In genomic region chr3:188185717-188186236, GRCh38 we compare ENCODE assay signal across 8 cellular contexts. TPM values are rescaled to one million over a fixed set of nuclear protein-coding genes. Genes with fewer than 3 reads are reported as not detected.
DNase-seq lines count a peak whose midpoint lies in the region; ATAC-seq and TF ChIP-seq lines count a peak whose summit lies in the region.

No MANE protein-coding gene starts in this region.

- H3K27ac ChIP-seq in transverse colon (peak overlapping the region; percentile 82 to 96 (median 86)), GM23248 (no peak overlapping the region)

- H3K4me3 ChIP-seq in transverse colon, result peak overlapping the region in 1 of 4 donors; percentile 16
- H3K4me3 ChIP-seq in GM23248, result no peak overlapping the region

- peak; percentile 32 to 41 for ATAC-seq in activated T-cell treated with anti-CD3 and anti-CD28 coated beads, Interleukin-2, amount 50 U/mL, for 4 hours
- ATAC-seq in activated T-helper 17 cell treated with anti-CD3 and anti-CD28 coated beads, Interleukin-2, amount 50 U/mL, for 72 hours (replicated peaks), result no peak
- ATAC-seq in GM21576 (IDR thresholded peaks at IDR 0.05; ENCODE audit: unreplicated experiment), result no peak

- TF ChIP-seq CTCF in transverse colon (IDR thresholded peaks at IDR 0.05), result no peak

- no peaks in the 10 kb centered on the region for H3K27me3 ChIP-seq in transverse colon
- no peaks in the 10 kb centered on the region for H3K27me3 ChIP-seq in GM23248 (replicated peaks; ENCODE audit: insufficient read depth)

- H3K9ac ChIP-seq in GM23248, result no peak overlapping the region

- H3K79me2 ChIP-seq in GM23248 (ENCODE audit: insufficient read depth), result peaks cover 100% of the 10 kb centered on the region

- H3K9me3 ChIP-seq in transverse colon (no peaks in the 10 kb centered on the region), GM23248 (ENCODE audit: low read depth) (no peaks in the 10 kb centered on the region)

- peak overlapping the region; percentile 10 for H3K27ac Mint-ChIP-seq in activated T-helper 17 cell treated with anti-CD3 and anti-CD28 coated beads, Interleukin-2, amount 50 U/mL, for 72 hours

- H3K4me1 Mint-ChIP-seq in activated T-cell treated with anti-CD3 and anti-CD28 coated beads, Interleukin-2, amount 50 U/mL, for 4 hours (ENCODE audit: low read depth), result peaks cover 39% of the 10 kb centered on the region
- peaks cover 25% of the 10 kb centered on the region for H3K4me1 Mint-ChIP-seq in activated T-helper 17 cell treated with anti-CD3 and anti-CD28 coated beads, Interleukin-2, amount 50 U/mL, for 72 hours

- no peak for TF ChIP-seq POLR2A in transverse colon (IDR thresholded peaks at IDR 0.05)

- peaks cover 25 to 72% (median 47%) of the 10 kb centered on the region in 4 donors for H3K4me1 ChIP-seq in transverse colon
- H3K4me1 ChIP-seq in GM23248 (ENCODE audit: insufficient read depth), result no peaks in the 10 kb centered on the region

- TF ChIP-seq EP300 in transverse colon (IDR thresholded peaks at IDR 0.05; ENCODE audit: low read depth), result no peak

- WGBS in transverse colon (ENCODE audit: low coverage in 1 of 2), 2 donors, result 31 to 39% methylated on average over 3 to 7 of the region's 7 CpGs
- 87 to 94% methylated on average over 7 of the region's 7 CpGs for WGBS in GM23248 (ENCODE audit: low coverage in 1 of 2, low lambda C conversion rate in 2 of 2, missing lambda C conversion rate in 2 of 2), 2 experiments

- no peaks in the 10 kb centered on the region for H3K27me3 Mint-ChIP-seq in activated T-cell treated with anti-CD3 and anti-CD28 coated beads, Interleukin-2, amount 50 U/mL, for 4 hours (ENCODE audit: low read depth)
- no peaks in the 10 kb centered on the region for H3K27me3 Mint-ChIP-seq in activated T-helper 17 cell treated with anti-CD3 and anti-CD28 coated beads, Interleukin-2, amount 50 U/mL, for 72 hours

- no peak for DNase-seq in activated T-cell treated with anti-CD3 and anti-CD28 coated beads, Interleukin-2, amount 50 U/mL, for 4 hours
- no peak for DNase-seq in activated T-cell treated with anti-CD3 and anti-CD28 coated beads, Interleukin-2, amount 50 U/mL, for 48 hours
- DNase-seq in kidney tubule cell (ENCODE audit: low spot score), result peak; percentile 56
- DNase-seq in transverse colon, result peak; percentile 62
- no peak for DNase-seq in SK-N-DZ (ENCODE audit: low spot score)
- no peak for DNase-seq in GM23248

- no peak overlapping the region for H2AFZ ChIP-seq in GM23248

- H3K36me3 ChIP-seq in transverse colon, result no peaks in the 10 kb centered on the region
- H3K36me3 ChIP-seq in GM23248 (ENCODE audit: low read depth), result no peaks in the 10 kb centered on the region

- no peaks in the 10 kb centered on the region for H3K9me2 ChIP-seq in GM23248 (ENCODE audit: insufficient read depth)

- no peak overlapping the region for H3K4me2 ChIP-seq in GM23248 (ENCODE audit: unreplicated experiment)

- no peaks in the 10 kb centered on the region for H3K9me3 Mint-ChIP-seq in activated T-cell treated with anti-CD3 and anti-CD28 coated beads, Interleukin-2, amount 50 U/mL, for 4 hours
- no peaks in the 10 kb centered on the region for H3K9me3 Mint-ChIP-seq in activated T-helper 17 cell treated with anti-CD3 and anti-CD28 coated beads, Interleukin-2, amount 50 U/mL, for 72 hours

- no peak overlapping the region for H3K4me3 Mint-ChIP-seq in activated T-cell treated with anti-CD3 and anti-CD28 coated beads, Interleukin-2, amount 50 U/mL, for 4 hours
- no peak overlapping the region for H3K4me3 Mint-ChIP-seq in activated T-helper 17 cell treated with anti-CD3 and anti-CD28 coated beads, Interleukin-2, amount 50 U/mL, for 72 hours

- intact Hi-C loops in transverse colon (cut with DNase I; ENCODE audit: low total_unique reads), result no loop called here

- peaks cover 7% of the 10 kb centered on the region; the same call in 1 of the 2 replicates for H4K20me1 ChIP-seq in GM23248 (ENCODE audit: insufficient read depth)

- 0 out of 2 replicates have a peak, but pooled peaks cover 8% of the 10 kb centered on the region for H3F3A ChIP-seq in GM23248 (ENCODE audit: insufficient read depth)

- H3K36me3 Mint-ChIP-seq in activated T-cell treated with anti-CD3 and anti-CD28 coated beads, Interleukin-2, amount 50 U/mL, for 4 hours (ENCODE audit: insufficient read depth), result peaks cover 4% of the 10 kb centered on the region
- H3K36me3 Mint-ChIP-seq in activated T-helper 17 cell treated with anti-CD3 and anti-CD28 coated beads, Interleukin-2, amount 50 U/mL, for 72 hours (ENCODE audit: low read depth), result peaks cover 14% of the 10 kb centered on the region

- in situ Hi-C loops in transverse colon (cut with MboI; ENCODE audit: low pct_ligation_motif_present in 1 of 4, low pct_unique_long_range_greater_than_20kb in 1 of 4, low sequenced_read_pairs in 3 of 4), result no loop called here
- in situ Hi-C loops in GM23248 (cut with MboI), result no loop called here

RNA-seq across cellular contexts. Expression of gene LPP, which starts 31.8 kb away (rescaled TPM):
- total RNA-seq in activated T-cell treated with anti-CD3 and anti-CD28 coated beads, Interleukin-2, amount 50 U/mL, for 4 hours, result 10 to 100 TPM; 15.5 to 19.2 (median 16.5) TPM
- total RNA-seq in activated T-helper 17 cell treated with anti-CD3 and anti-CD28 coated beads, Interleukin-2, amount 50 U/mL, for 72 hours, result 10 to 100 TPM; 46.6 to 92.4 TPM
- 100 to 1,000 TPM; 207 to 592 (median 406) TPM for total RNA-seq in transverse colon
- 2.2 and 3.2 TPM in 2 replicates for polyA plus RNA-seq in SK-N-DZ (2014; cell fraction: cytosol; rRNA removed)
- polyA plus RNA-seq in SK-N-DZ (2014; cell fraction: nucleus; rRNA removed), result 1.9 and 2.6 TPM in 2 replicates
- 42.8 and 47.8 TPM in 2 replicates for total RNA-seq in GM23248 (2014; rRNA removed; shearing (Covaris generic))
- 53.0 and 61.7 TPM in 2 replicates for polyA plus RNA-seq in GM23248 (2016; fragmentation: Nextera tagmentation; extraction: Ambion mirVana)

Comparison
In these comparisons a context has a peak if more than half of its experiments do, and no peak if none do; other contexts are left out.
1. ATAC-seq: peak in activated T-cell treated with anti-CD3 and anti-CD28 coated beads, Interleukin-2, amount 50 U/mL, for 4 hours (2 of 2); none in activated T-helper 17 cell treated with anti-CD3 and anti-CD28 coated beads, Interleukin-2, amount 50 U/mL, for 72 hours (single experiment) and GM21576 (single experiment).
2. DNase-seq: peak in kidney tubule cell (single experiment) and transverse colon (single experiment); none in activated T-cell treated with anti-CD3 and anti-CD28 coated beads, Interleukin-2, amount 50 U/mL, for 4 hours (single experiment), activated T-cell treated with anti-CD3 and anti-CD28 coated beads, Interleukin-2, amount 50 U/mL, for 48 hours (0 of 2), SK-N-DZ (single experiment) and GM23248 (single experiment).